ENCODE assay signal across 12 cellular contexts in genomic region chr9:87122947-87123685, GRCh38.
DNase-seq lines count a peak whose midpoint lies in the region; ATAC-seq, FAIRE-seq and TF ChIP-seq lines count a peak whose summit lies in the region.
"Had no signal": no experiment of that assay in that cellular context is flagged by ENCODE, and none has a peak within 500 bp of the region (broad histone marks: within the 10 kb centered on the region; RNA-seq: fewer than 3 reads in every experiment).

No MANE protein-coding gene starts in this region.

- no peaks in the 10 kb centered on the region for H3K36me3 ChIP-seq in muscle layer of colon (ENCODE audit: insufficient read depth, low read length)

- no peak overlapping the region for H3K27ac Mint-ChIP-seq in Calu3 (ENCODE audit: unreplicated experiment)
- H3K27ac Mint-ChIP-seq: stimulated activated naive B cell treated with anti-CD40 and anti-IgM and Interleukin-4, amounts not matched to agents 10 μg/mL and 1 μg/mL and 100 μg/mL, for 72 hours had no signal

- peak; percentile 55 for DNase-seq in AG09319 (ENCODE audit: extremely low read depth, low read depth)
- DNase-seq in H54 (ENCODE audit: insufficient read length, low spot score): no peak
- DNase-seq in astrocyte of the spinal cord (ENCODE audit: low read depth, low spot score): peak; percentile 72
- no peak for DNase-seq in LoVo (ENCODE audit: low spot score)
- no peak for DNase-seq in Calu3
- DNase-seq: DMS79 treated with DMSO at 0.1 percent for 48 hours; NCI-H146; RPMI8226; stimulated activated naive B cell treated with anti-CD40 and anti-IgM and Interleukin-4, amounts not matched to agents 10 μg/mL and 1 μg/mL and 100 μg/mL, for 72 hours had no signal

- no peak overlapping the region for H3K4me3 Mint-ChIP-seq in Calu3 (ENCODE audit: low read depth, unreplicated experiment)
- H3K4me3 Mint-ChIP-seq: stimulated activated naive B cell treated with anti-CD40 and anti-IgM and Interleukin-4, amounts not matched to agents 10 μg/mL and 1 μg/mL and 100 μg/mL, for 72 hours had no signal

- H3K36me3 Mint-ChIP-seq in Calu3 (ENCODE audit: insufficient read depth, unreplicated experiment): no peaks in the 10 kb centered on the region
- H3K36me3 Mint-ChIP-seq: stimulated activated naive B cell treated with anti-CD40 and anti-IgM and Interleukin-4, amounts not matched to agents 10 μg/mL and 1 μg/mL and 100 μg/mL, for 72 hours had no signal

- H3K4me3 ChIP-seq in astrocyte of the spinal cord (ENCODE audit: low read depth, low read length): no peak overlapping the region
- no peak overlapping the region for H3K4me3 ChIP-seq in muscle layer of colon (ENCODE audit: low read depth in 1 of 2, low read length in 2 of 2)

- in situ Hi-C loops in astrocyte of the spinal cord (cut with HindIII; ENCODE audit: low sequenced_read_pairs): no loop called here

- ATAC-seq in HG03354 (IDR thresholded peaks at IDR 0.05; ENCODE audit: poor library complexity, severe bottlenecking, unreplicated experiment): no peak
- ATAC-seq in HG03280 (IDR thresholded peaks at IDR 0.05; ENCODE audit: unreplicated experiment): no peak
- ATAC-seq: stimulated activated naive B cell treated with anti-CD40 and anti-IgM and Interleukin-4, amounts not matched to agents 10 μg/mL and 1 μg/mL and 100 μg/mL, for 72 hours had no signal

- no TSS peak for BruUV-seq in Calu3 (replicated peaks; lab: Mats Ljungman, UMichigan)

- peaks cover 56% of the 10 kb centered on the region for H3K4me1 ChIP-seq in muscle layer of colon (ENCODE audit: insufficient read depth, low read length)

- H3K9ac ChIP-seq in muscle layer of colon (ENCODE audit: low read length): no peak overlapping the region

- intact Hi-C loops in Calu3 (cut with micrococcal nuclease; ENCODE audit: unreplicated experiment): no loop called here

- no peaks in the 10 kb centered on the region for H3K9me3 ChIP-seq in muscle layer of colon (ENCODE audit: low read length)

- TF ChIP-seq POLR2A in H54 (IDR thresholded peaks at IDR 0.05; ENCODE audit: low read depth, low read length): no peak

- no peaks in the 10 kb centered on the region for H3K9me3 Mint-ChIP-seq in Calu3 (ENCODE audit: low read depth, unreplicated experiment)

- FAIRE-seq in H54 (lab: Jason Lieb, UNC): peak; percentile 76

- TF ChIP-seq CTCF in AG09319 (IDR thresholded peaks at IDR 0.05; ENCODE audit: low read depth, low read length): no peak
- TF ChIP-seq CTCF in astrocyte of the spinal cord (IDR thresholded peaks at IDR 0.05; ENCODE audit: low read depth, low read length): no peak
- TF ChIP-seq CTCF in Calu3 (IDR thresholded peaks at IDR 0.05; ENCODE audit: unreplicated experiment): no peak

- H3K27me3 ChIP-seq in muscle layer of colon (ENCODE audit: control insufficient read depth in 1 of 2, insufficient read depth in 2 of 2, low read length in 2 of 2): no peaks in the 10 kb centered on the region

- H3K4me1 Mint-ChIP-seq in Calu3 (ENCODE audit: low read depth, unreplicated experiment): no peaks in the 10 kb centered on the region
- H3K4me1 Mint-ChIP-seq: stimulated activated naive B cell treated with anti-CD40 and anti-IgM and Interleukin-4, amounts not matched to agents 10 μg/mL and 1 μg/mL and 100 μg/mL, for 72 hours had no signal

- peak overlapping the region; percentile 75 for H3K27ac ChIP-seq in muscle layer of colon (ENCODE audit: low read depth, low read length)

- H3K27me3 Mint-ChIP-seq in Calu3 (ENCODE audit: unreplicated experiment): peaks cover 40% of the 10 kb centered on the region

- CTCF ChIA-PET in Calu3 (lab: Charles Lee): no interaction called here

Comparison
In these comparisons a context has a peak if more than half of its experiments do, and no peak if none do; other contexts are left out.
1. DNase-seq: peak in AG09319 (single experiment) and astrocyte of the spinal cord (single experiment); none in H54 (single experiment), LoVo (single experiment) and Calu3 (single experiment).